In genomic region chr17:72123496-72123963, GRCh38 we compare ENCODE assay signal across 1 cellular context.
TF ChIP-seq lines count a peak whose summit lies in the region.

No MANE protein-coding gene starts in this region.

TF ChIP-seq in HepG2, 621 proteins besides CTCF, POLR2A, EP300 and RAD21 (continued from another document and continues in another):
- TF ChIP-seq MEIS1 (CRISPR knock-in tag; IDR thresholded peaks at IDR 0.05; ENCODE audit: borderline replicate concordance), result peak; percentile 44; the same call in 1 of the 2 replicates
- no peak for TF ChIP-seq FOXK1 (CRISPR knock-in tag; IDR thresholded peaks at IDR 0.05; ENCODE audit: borderline replicate concordance, low read depth)
- no peak for TF ChIP-seq ZSCAN20 (CRISPR knock-in tag; IDR thresholded peaks at IDR 0.05; ENCODE audit: borderline replicate concordance)
- no peak for TF ChIP-seq MNT (IDR thresholded peaks at IDR 0.05)
- TF ChIP-seq, protein P1, sequence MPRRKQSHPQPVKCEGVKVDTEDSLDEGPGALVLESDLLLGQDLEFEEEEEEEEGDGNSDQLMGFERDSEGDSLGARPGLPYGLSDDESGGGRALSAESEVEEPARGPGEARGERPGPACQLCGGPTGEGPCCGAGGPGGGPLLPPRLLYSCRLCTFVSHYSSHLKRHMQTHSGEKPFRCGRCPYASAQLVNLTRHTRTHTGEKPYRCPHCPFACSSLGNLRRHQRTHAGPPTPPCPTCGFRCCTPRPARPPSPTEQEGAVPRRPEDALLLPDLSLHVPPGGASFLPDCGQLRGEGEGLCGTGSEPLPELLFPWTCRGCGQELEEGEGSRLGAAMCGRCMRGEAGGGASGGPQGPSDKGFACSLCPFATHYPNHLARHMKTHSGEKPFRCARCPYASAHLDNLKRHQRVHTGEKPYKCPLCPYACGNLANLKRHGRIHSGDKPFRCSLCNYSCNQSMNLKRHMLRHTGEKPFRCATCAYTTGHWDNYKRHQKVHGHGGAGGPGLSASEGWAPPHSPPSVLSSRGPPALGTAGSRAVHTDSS (CRISPR knock-in tag; conservative IDR thresholded peaks at IDR 0.05), result 0 out of 2 replicates have a peak, but pooled peaks have one; percentile 21
- 0 out of 2 replicates have a peak, but pooled peaks have one; percentile 15 for TF ChIP-seq ZBTB49 (CRISPR knock-in tag; IDR thresholded peaks at IDR 0.05; ENCODE audit: borderline replicate concordance)
- TF ChIP-seq, protein P2, sequence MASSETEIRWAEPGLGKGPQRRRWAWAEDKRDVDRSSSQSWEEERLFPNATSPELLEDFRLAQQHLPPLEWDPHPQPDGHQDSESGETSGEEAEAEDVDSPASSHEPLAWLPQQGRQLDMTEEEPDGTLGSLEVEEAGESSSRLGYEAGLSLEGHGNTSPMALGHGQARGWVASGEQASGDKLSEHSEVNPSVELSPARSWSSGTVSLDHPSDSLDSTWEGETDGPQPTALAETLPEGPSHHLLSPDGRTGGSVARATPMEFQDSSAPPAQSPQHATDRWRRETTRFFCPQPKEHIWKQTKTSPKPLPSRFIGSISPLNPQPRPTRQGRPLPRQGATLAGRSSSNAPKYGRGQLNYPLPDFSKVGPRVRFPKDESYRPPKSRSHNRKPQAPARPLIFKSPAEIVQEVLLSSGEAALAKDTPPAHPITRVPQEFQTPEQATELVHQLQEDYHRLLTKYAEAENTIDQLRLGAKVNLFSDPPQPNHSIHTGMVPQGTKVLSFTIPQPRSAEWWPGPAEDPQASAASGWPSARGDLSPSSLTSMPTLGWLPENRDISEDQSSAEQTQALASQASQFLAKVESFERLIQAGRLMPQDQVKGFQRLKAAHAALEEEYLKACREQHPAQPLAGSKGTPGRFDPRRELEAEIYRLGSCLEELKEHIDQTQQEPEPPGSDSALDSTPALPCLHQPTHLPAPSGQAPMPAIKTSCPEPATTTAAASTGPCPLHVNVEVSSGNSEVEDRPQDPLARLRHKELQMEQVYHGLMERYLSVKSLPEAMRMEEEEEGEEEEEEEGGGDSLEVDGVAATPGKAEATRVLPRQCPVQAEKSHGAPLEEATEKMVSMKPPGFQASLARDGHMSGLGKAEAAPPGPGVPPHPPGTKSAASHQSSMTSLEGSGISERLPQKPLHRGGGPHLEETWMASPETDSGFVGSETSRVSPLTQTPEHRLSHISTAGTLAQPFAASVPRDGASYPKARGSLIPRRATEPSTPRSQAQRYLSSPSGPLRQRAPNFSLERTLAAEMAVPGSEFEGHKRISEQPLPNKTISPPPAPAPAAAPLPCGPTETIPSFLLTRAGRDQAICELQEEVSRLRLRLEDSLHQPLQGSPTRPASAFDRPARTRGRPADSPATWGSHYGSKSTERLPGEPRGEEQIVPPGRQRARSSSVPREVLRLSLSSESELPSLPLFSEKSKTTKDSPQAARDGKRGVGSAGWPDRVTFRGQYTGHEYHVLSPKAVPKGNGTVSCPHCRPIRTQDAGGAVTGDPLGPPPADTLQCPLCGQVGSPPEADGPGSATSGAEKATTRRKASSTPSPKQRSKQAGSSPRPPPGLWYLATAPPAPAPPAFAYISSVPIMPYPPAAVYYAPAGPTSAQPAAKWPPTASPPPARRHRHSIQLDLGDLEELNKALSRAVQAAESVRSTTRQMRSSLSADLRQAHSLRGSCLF (CRISPR knock-in tag; IDR thresholded peaks at IDR 0.05; ENCODE audit: borderline replicate concordance), result no peak
- peak; percentile 17; the same call in 1 of the 2 replicates for TF ChIP-seq POGZ (CRISPR knock-in tag; IDR thresholded peaks at IDR 0.05)
- TF ChIP-seq MED8 (CRISPR knock-in tag; IDR thresholded peaks at IDR 0.05; ENCODE audit: insufficient replicate concordance), result no peak
- TF ChIP-seq ZNF326 (CRISPR knock-in tag; IDR thresholded peaks at IDR 0.05; ENCODE audit: borderline replicate concordance), result no peak
- TF ChIP-seq, protein P3, sequence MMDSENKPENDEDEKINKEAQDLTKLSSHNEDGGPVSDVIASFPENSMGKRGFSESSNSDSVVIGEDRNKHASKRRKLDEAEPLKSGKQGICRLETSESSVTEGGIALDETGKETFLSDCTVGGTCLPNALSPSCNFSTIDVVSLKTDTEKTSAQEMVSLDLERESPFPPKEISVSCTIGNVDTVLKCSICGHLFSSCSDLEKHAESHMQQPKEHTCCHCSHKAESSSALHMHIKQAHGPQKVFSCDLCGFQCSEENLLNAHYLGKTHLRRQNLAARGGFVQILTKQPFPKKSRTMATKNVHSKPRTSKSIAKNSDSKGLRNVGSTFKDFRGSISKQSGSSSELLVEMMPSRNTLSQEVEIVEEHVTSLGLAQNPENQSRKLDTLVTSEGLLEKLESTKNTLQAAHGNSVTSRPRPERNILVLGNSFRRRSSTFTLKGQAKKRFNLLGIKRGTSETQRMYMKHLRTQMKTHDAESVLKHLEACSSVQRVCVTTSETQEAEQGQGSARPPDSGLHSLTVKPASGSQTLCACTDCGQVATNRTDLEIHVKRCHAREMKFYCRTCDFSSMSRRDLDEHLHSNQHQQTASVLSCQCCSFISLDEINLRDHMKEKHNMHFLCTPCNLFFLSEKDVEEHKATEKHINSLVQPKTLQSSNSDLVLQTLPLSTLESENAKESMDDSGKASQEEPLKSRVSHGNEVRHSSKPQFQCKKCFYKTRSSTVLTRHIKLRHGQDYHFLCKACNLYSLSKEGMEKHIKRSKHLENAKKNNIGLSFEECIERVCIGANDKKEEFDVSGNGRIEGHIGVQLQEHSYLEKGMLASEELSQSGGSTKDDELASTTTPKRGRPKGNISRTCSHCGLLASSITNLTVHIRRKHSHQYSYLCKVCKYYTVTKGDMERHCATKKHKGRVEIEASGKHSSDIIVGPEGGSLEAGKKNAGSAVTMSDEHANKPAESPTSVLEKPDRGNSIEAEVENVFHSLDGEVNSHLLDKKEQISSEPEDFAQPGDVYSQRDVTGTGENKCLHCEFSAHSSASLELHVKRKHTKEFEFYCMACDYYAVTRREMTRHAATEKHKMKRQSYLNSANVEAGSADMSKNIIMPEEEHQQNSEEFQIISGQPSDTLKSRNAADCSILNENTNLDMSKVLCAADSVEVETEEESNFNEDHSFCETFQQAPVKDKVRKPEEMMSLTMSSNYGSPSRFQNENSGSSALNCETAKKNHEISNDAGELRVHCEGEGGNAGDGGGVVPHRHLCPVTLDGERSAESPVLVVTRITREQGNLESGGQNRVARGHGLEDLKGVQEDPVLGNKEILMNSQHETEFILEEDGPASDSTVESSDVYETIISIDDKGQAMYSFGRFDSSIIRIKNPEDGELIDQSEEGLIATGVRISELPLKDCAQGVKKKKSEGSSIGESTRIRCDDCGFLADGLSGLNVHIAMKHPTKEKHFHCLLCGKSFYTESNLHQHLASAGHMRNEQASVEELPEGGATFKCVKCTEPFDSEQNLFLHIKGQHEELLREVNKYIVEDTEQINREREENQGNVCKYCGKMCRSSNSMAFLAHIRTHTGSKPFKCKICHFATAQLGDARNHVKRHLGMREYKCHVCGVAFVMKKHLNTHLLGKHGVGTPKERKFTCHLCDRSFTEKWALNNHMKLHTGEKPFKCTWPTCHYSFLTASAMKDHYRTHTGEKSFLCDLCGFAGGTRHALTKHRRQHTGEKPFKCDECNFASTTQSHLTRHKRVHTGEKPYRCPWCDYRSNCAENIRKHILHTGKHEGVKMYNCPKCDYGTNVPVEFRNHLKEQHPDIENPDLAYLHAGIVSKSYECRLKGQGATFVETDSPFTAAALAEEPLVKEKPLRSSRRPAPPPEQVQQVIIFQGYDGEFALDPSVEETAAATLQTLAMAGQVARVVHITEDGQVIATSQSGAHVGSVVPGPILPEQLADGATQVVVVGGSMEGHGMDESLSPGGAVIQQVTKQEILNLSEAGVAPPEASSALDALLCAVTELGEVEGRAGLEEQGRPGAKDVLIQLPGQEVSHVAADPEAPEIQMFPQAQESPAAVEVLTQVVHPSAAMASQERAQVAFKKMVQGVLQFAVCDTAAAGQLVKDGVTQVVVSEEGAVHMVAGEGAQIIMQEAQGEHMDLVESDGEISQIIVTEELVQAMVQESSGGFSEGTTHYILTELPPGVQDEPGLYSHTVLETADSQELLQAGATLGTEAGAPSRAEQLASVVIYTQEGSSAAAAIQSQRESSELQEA (CRISPR knock-in tag; IDR thresholded peaks at IDR 0.05; ENCODE audit: not compliant biosample characterization), result no peak
- TF ChIP-seq NR1H2 (CRISPR knock-in tag; IDR thresholded peaks at IDR 0.05; ENCODE audit: borderline replicate concordance, low read depth), result peak; percentile 57; the same call in 1 of the 2 replicates
- TF ChIP-seq, protein P4, sequence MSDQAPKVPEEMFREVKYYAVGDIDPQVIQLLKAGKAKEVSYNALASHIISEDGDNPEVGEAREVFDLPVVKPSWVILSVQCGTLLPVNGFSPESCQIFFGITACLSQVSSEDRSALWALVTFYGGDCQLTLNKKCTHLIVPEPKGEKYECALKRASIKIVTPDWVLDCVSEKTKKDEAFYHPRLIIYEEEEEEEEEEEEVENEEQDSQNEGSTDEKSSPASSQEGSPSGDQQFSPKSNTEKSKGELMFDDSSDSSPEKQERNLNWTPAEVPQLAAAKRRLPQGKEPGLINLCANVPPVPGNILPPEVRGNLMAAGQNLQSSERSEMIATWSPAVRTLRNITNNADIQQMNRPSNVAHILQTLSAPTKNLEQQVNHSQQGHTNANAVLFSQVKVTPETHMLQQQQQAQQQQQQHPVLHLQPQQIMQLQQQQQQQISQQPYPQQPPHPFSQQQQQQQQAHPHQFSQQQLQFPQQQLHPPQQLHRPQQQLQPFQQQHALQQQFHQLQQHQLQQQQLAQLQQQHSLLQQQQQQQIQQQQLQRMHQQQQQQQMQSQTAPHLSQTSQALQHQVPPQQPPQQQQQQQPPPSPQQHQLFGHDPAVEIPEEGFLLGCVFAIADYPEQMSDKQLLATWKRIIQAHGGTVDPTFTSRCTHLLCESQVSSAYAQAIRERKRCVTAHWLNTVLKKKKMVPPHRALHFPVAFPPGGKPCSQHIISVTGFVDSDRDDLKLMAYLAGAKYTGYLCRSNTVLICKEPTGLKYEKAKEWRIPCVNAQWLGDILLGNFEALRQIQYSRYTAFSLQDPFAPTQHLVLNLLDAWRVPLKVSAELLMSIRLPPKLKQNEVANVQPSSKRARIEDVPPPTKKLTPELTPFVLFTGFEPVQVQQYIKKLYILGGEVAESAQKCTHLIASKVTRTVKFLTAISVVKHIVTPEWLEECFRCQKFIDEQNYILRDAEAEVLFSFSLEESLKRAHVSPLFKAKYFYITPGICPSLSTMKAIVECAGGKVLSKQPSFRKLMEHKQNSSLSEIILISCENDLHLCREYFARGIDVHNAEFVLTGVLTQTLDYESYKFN (CRISPR knock-in tag; conservative IDR thresholded peaks at IDR 0.05), result no peak
- TF ChIP-seq PAWR (CRISPR knock-in tag; IDR thresholded peaks at IDR 0.05; ENCODE audit: borderline replicate concordance), result no peak
- TF ChIP-seq ZNF562 (CRISPR knock-in tag; IDR thresholded peaks at IDR 0.05; ENCODE audit: borderline replicate concordance), result no peak
- TF ChIP-seq RBM39 (IDR thresholded peaks at IDR 0.05; ENCODE audit: low read depth, low read length, poor library complexity, severe bottlenecking), result no peak
- no peak for TF ChIP-seq LCORL (IDR thresholded peaks at IDR 0.05)
- no peak; the same call in 1 of the 2 replicates for TF ChIP-seq LCORL (CRISPR knock-in tag; IDR thresholded peaks at IDR 0.05)
- TF ChIP-seq JARID2 (CRISPR knock-in tag; IDR thresholded peaks at IDR 0.05; ENCODE audit: insufficient replicate concordance), result no peak
- TF ChIP-seq SP4 (CRISPR knock-in tag; IDR thresholded peaks at IDR 0.05), result no peak
- TF ChIP-seq ZNF543 (CRISPR knock-in tag; IDR thresholded peaks at IDR 0.05), result no peak
- no peak for TF ChIP-seq MTF1 (CRISPR knock-in tag; IDR thresholded peaks at IDR 0.05)
- TF ChIP-seq CCDC6 (CRISPR knock-in tag; IDR thresholded peaks at IDR 0.05), result no peak; the same call in 1 of the 2 replicates
- 0 out of 2 replicates have a peak, but pooled peaks have one; percentile 1 for TF ChIP-seq ADNP (CRISPR knock-in tag; IDR thresholded peaks at IDR 0.05)
- no peak for TF ChIP-seq ZNF570 (CRISPR knock-in tag; IDR thresholded peaks at IDR 0.05; ENCODE audit: borderline replicate concordance)
- TF ChIP-seq PHF8 (CRISPR knock-in tag; IDR thresholded peaks at IDR 0.05), result 0 out of 2 replicates have a peak, but pooled peaks have one; percentile 3
- TF ChIP-seq BCL6 (CRISPR knock-in tag; IDR thresholded peaks at IDR 0.05), result peak; percentile 4; the same call in 1 of the 2 replicates
- TF ChIP-seq, protein P5, sequence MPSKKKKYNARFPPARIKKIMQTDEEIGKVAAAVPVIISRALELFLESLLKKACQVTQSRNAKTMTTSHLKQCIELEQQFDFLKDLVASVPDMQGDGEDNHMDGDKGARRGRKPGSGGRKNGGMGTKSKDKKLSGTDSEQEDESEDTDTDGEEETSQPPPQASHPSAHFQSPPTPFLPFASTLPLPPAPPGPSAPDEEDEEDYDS (CRISPR knock-in tag; IDR thresholded peaks at IDR 0.05), result peak; percentile 1; the same call in 1 of the 2 replicates
